2 cellular contexts compared by ENCODE assay signal in genomic region chr12:51186465-51186864, GRCh38.
TF ChIP-seq lines count a peak whose summit lies in the region.

No MANE protein-coding gene starts in this region.

TF ChIP-seq in SK-N-SH, 30 proteins besides CTCF, POLR2A, EP300 and RAD21:
- TF ChIP-seq PBX3 (IDR thresholded peaks at IDR 0.05) (no peak), IRF3 (IDR thresholded peaks at IDR 0.05; ENCODE audit: low read depth, low read length) (no peak), NFIC (IDR thresholded peaks at IDR 0.05; ENCODE audit: borderline replicate concordance) (no peak), ZBTB33 (IDR thresholded peaks at IDR 0.05; ENCODE audit: borderline replicate concordance, low read depth) (no peak), NRF1 (IDR thresholded peaks at IDR 0.05; ENCODE audit: low read depth, low read length) (no peak), MAX (IDR thresholded peaks at IDR 0.05; ENCODE audit: low read depth) (no peak), FOSL2 (IDR thresholded peaks at IDR 0.05; ENCODE audit: borderline replicate concordance, low read depth) (no peak), YY1 (IDR thresholded peaks at IDR 0.05; ENCODE audit: low read depth) (no peak), TEAD4 (IDR thresholded peaks at IDR 0.05; ENCODE audit: borderline replicate concordance, insufficient read depth) (no peak), TCF12 (IDR thresholded peaks at IDR 0.05) (no peak), EZH2phosphoT487 (IDR thresholded peaks at IDR 0.05; ENCODE audit: borderline replicate concordance, low read depth) (no peak), USF2 (IDR thresholded peaks at IDR 0.05; ENCODE audit: borderline replicate concordance, low read depth, low read length) (no peak), GABPA (IDR thresholded peaks at IDR 0.05; ENCODE audit: low read depth) (no peak), SIN3A (IDR thresholded peaks at IDR 0.05; ENCODE audit: borderline replicate concordance, low read depth, low read length) (no peak), MEF2A (IDR thresholded peaks at IDR 0.05; ENCODE audit: borderline replicate concordance, low read depth) (no peak), RFX5 (IDR thresholded peaks at IDR 0.05; ENCODE audit: low read length) (no peak), SMC3 (IDR thresholded peaks at IDR 0.05; ENCODE audit: low read depth, low read length) (no peak), TAF1 (IDR thresholded peaks at IDR 0.05; ENCODE audit: borderline replicate concordance, low read depth, low read length) (no peak), CHD2 (IDR thresholded peaks at IDR 0.05; ENCODE audit: low read length, partially characterized antibody) (no peak), ELF1 (IDR thresholded peaks at IDR 0.05) (no peak)
TF ChIP-seq in SK-N-SH: peak in this region for 0.

TF ChIP-seq in SK-N-SH treated with all-trans-retinoic acid at 6 μM for 48 hours, 23 proteins besides CTCF, POLR2A, EP300 and RAD21 (continued from another document):
- TF ChIP-seq POU6F1 (CRISPR knock-in tag; IDR thresholded peaks at IDR 0.05; ENCODE audit: borderline replicate concordance, low read depth) = no peak
- TF ChIP-seq TCF4 (CRISPR knock-in tag; IDR thresholded peaks at IDR 0.05; ENCODE audit: borderline replicate concordance) = no peak
- TF ChIP-seq SNAI2 (CRISPR knock-in tag; IDR thresholded peaks at IDR 0.05) = no peak
- TF ChIP-seq OSR1 (CRISPR knock-in tag; IDR thresholded peaks at IDR 0.05) = no peak
- TF ChIP-seq ZNF8 (CRISPR knock-in tag; IDR thresholded peaks at IDR 0.05) = no peak
- no peak for TF ChIP-seq ISL1 (CRISPR knock-in tag; IDR thresholded peaks at IDR 0.05)
- TF ChIP-seq TSHZ2 (CRISPR knock-in tag; IDR thresholded peaks at IDR 0.05) = no peak
- no peak for TF ChIP-seq ZNF565 (CRISPR knock-in tag; conservative IDR thresholded peaks at IDR 0.05; ENCODE audit: low read depth)
- no peak for TF ChIP-seq CSRNP3 (CRISPR knock-in tag; IDR thresholded peaks at IDR 0.05)
- no peak for TF ChIP-seq ESRRG (CRISPR knock-in tag; IDR thresholded peaks at IDR 0.05)
- no peak for TF ChIP-seq PPARA (CRISPR knock-in tag; IDR thresholded peaks at IDR 0.05; ENCODE audit: borderline replicate concordance)
- no peak for TF ChIP-seq PATZ1 (CRISPR knock-in tag; IDR thresholded peaks at IDR 0.05; ENCODE audit: borderline replicate concordance)
- no peak for TF ChIP-seq CSDC2 (CRISPR knock-in tag; IDR thresholded peaks at IDR 0.05)
